ENCODE assay signal across 22 cellular contexts in genomic region chr5:79846198-79846521, GRCh38.
DNase-seq lines count a peak whose midpoint lies in the region; ATAC-seq and TF ChIP-seq lines count a peak whose summit lies in the region.
"Had no signal": no experiment of that assay in that cellular context is flagged by ENCODE, and none has a peak within 500 bp of the region (broad histone marks: within the 10 kb centered on the region; RNA-seq: fewer than 3 reads in every experiment).

No MANE protein-coding gene starts in this region.

- peaks cover 3% of the 10 kb centered on the region for H4K20me1 ChIP-seq in osteoblast (ENCODE audit: insufficient read depth, low read length)
- H4K20me1 ChIP-seq: BLaER1 treated with 17β-estradiol and CSF1 and Interleukin-3, amounts not matched to agents 10 nM and 100 nM had no signal

- peak; percentile 39 for ATAC-seq in activated CD4-positive, alpha-beta T cell treated with anti-CD3 and anti-CD28 coated beads for 36 hours
- ATAC-seq in activated T-helper 17 cell treated with anti-CD3 and anti-CD28 coated beads, Interleukin-2, amount 50 U/mL, for 72 hours (replicated peaks), result peak; percentile 37
- ATAC-seq: GM12878 had no signal

- no peak for TF ChIP-seq CTCF in AG09319 (IDR thresholded peaks at IDR 0.05; ENCODE audit: low read depth, low read length)
- TF ChIP-seq CTCF in osteoblast (IDR thresholded peaks at IDR 0.05; ENCODE audit: extremely low read depth, low read depth, low read length), result no peak

- H3K4me3 ChIP-seq in osteoblast (ENCODE audit: insufficient read depth, low read length), result peak overlapping the region; percentile 43
- H3K4me3 ChIP-seq: BLaER1 treated with 17β-estradiol and CSF1 and Interleukin-3, amounts not matched to agents 10 nM and 100 nM; GM12878; heart left ventricle; SK-N-MC; suprapubic skin had no signal

- peaks cover 11% of the 10 kb centered on the region for H3K4me1 Mint-ChIP-seq in activated CD4-positive, alpha-beta T cell treated with anti-CD3 and anti-CD28 coated beads for 36 hours
- H3K4me1 Mint-ChIP-seq in activated T-helper 17 cell treated with anti-CD3 and anti-CD28 coated beads, Interleukin-2, amount 50 U/mL, for 72 hours, result peaks cover 7% of the 10 kb centered on the region
- H3K4me1 Mint-ChIP-seq: memory B cell had no signal

- peak overlapping the region; percentile 47 for H2AFZ ChIP-seq in osteoblast (ENCODE audit: low read length)

- peak overlapping the region; percentile 74 for H3K4me2 ChIP-seq in osteoblast (ENCODE audit: insufficient read depth, low read length)
- H3K4me2 ChIP-seq: BLaER1 treated with 17β-estradiol and CSF1 and Interleukin-3, amounts not matched to agents 10 nM and 100 nM; KMS-11 had no signal

- POLR2A ChIA-PET in activated CD4-positive, alpha-beta T cell treated with anti-CD3 and anti-CD28 coated beads for 36 hours (lab: Charles Lee), result interaction anchor here (0.7 kb wide), 1 partner anchor 333 kb away, joined by 4 read pairs; no protein-coding TSS in a partner anchor

- no peaks in the 10 kb centered on the region for H3K79me2 ChIP-seq in osteoblast (ENCODE audit: insufficient read depth, low read length)

- peak overlapping the region; percentile 33 for H3K27ac Mint-ChIP-seq in activated CD4-positive, alpha-beta T cell treated with anti-CD3 and anti-CD28 coated beads for 36 hours
- peak overlapping the region; percentile 63 for H3K27ac Mint-ChIP-seq in activated T-helper 17 cell treated with anti-CD3 and anti-CD28 coated beads, Interleukin-2, amount 50 U/mL, for 72 hours
- H3K27ac Mint-ChIP-seq: activated naive CD8-positive, alpha-beta T cell; memory B cell had no signal

- no peak overlapping the region for H3K4me3 Mint-ChIP-seq in activated CD4-positive, alpha-beta T cell treated with anti-CD3 and anti-CD28 coated beads for 36 hours
- peak overlapping the region; percentile 10 for H3K4me3 Mint-ChIP-seq in activated T-helper 17 cell treated with anti-CD3 and anti-CD28 coated beads, Interleukin-2, amount 50 U/mL, for 72 hours
- H3K4me3 Mint-ChIP-seq: activated naive CD8-positive, alpha-beta T cell; memory B cell had no signal

- H3K36me3 ChIP-seq in osteoblast (ENCODE audit: insufficient read depth, low read length), result no peaks in the 10 kb centered on the region
- H3K36me3 ChIP-seq: BLaER1 treated with 17β-estradiol and CSF1 and Interleukin-3, amounts not matched to agents 10 nM and 100 nM; heart left ventricle; suprapubic skin had no signal

- intact Hi-C loops in activated CD4-positive, alpha-beta T cell treated with anti-CD3 and anti-CD28 coated beads for 36 hours (cut with DNase I, micrococcal nuclease), result loop anchor here in 1 of 2 experiments (1.0 kb wide), 1 partner anchor 285 kb away; no protein-coding TSS in a partner anchor

- no peaks in the 10 kb centered on the region for H3K9me3 Mint-ChIP-seq in activated CD4-positive, alpha-beta T cell treated with anti-CD3 and anti-CD28 coated beads for 36 hours (ENCODE audit: low read depth)
- no peaks in the 10 kb centered on the region for H3K9me3 Mint-ChIP-seq in activated T-helper 17 cell treated with anti-CD3 and anti-CD28 coated beads, Interleukin-2, amount 50 U/mL, for 72 hours
- H3K9me3 Mint-ChIP-seq: memory B cell had no signal

- H3K4me1 ChIP-seq in osteoblast (ENCODE audit: insufficient read depth, low read length), result peaks cover 22% of the 10 kb centered on the region

- CTCF ChIA-PET in activated CD4-positive, alpha-beta T cell treated with anti-CD3 and anti-CD28 coated beads for 36 hours (lab: Charles Lee), result interaction anchor here (0.8 to 1.5 kb wide), 2 partner anchors 10 to 237 kb away, joined by 3 to 6 read pairs; no protein-coding TSS in a partner anchor

- H3K27me3 Mint-ChIP-seq in activated CD4-positive, alpha-beta T cell treated with anti-CD3 and anti-CD28 coated beads for 36 hours, result peaks cover 7% of the 10 kb centered on the region
- H3K27me3 Mint-ChIP-seq in activated T-helper 17 cell treated with anti-CD3 and anti-CD28 coated beads, Interleukin-2, amount 50 U/mL, for 72 hours, result peaks cover 12% of the 10 kb centered on the region

- no peaks in the 10 kb centered on the region for H3K27me3 ChIP-seq in osteoblast (ENCODE audit: insufficient read depth, low read length)
- H3K27me3 ChIP-seq: BLaER1 treated with 17β-estradiol and CSF1 and Interleukin-3, amounts not matched to agents 10 nM and 100 nM; heart left ventricle; suprapubic skin had no signal

- H3K36me3 Mint-ChIP-seq in activated CD4-positive, alpha-beta T cell treated with anti-CD3 and anti-CD28 coated beads for 36 hours (ENCODE audit: low read depth), result no peaks in the 10 kb centered on the region
- no peaks in the 10 kb centered on the region for H3K36me3 Mint-ChIP-seq in activated T-helper 17 cell treated with anti-CD3 and anti-CD28 coated beads, Interleukin-2, amount 50 U/mL, for 72 hours (ENCODE audit: low read depth)
- H3K36me3 Mint-ChIP-seq: memory B cell had no signal

- peak overlapping the region; percentile 78 for H3K27ac ChIP-seq in osteoblast (ENCODE audit: low read depth, low read length)
- H3K27ac ChIP-seq: BLaER1 treated with 17β-estradiol and CSF1 and Interleukin-3, amounts not matched to agents 10 nM and 100 nM; KMS-11; SK-N-MC had no signal

- DNase-seq in activated CD4-positive, alpha-beta T cell treated with anti-CD3 and anti-CD28 coated beads for 36 hours, result no peak
- no peak for DNase-seq in activated CD4-positive, alpha-beta T cell treated with anti-CD3 and anti-CD28 coated beads for 1 hour
- DNase-seq in AG09319 (ENCODE audit: extremely low read depth, low read depth) (peak; percentile 82), osteoblast (ENCODE audit: insufficient read length, low spot score, missing footprints) (peak; percentile 81), SK-N-DZ (ENCODE audit: low spot score) (no peak), KG1 (lab: John Stamatoyannopoulos, UW) (no peak), dedifferentiated amniotic fluid mesenchymal stem cell (ENCODE audit: extremely low spot score) (no peak)
- DNase-seq: activated CD4-positive, CD25-positive, alpha-beta regulatory T cell; DND-41; NCI-H1694 treated with DMSO at 0.1 percent for 48 hours; NCI-H524 treated with DMSO at 0.1 percent for 48 hours; small intestine; stimulated activated CD4-positive, alpha-beta T cell treated with anti-CD3 and anti-CD28 coated beads, Interleukin-2, amount 100 ng/mL, for 24 hours had no signal

- no peaks in the 10 kb centered on the region for H3K9me3 ChIP-seq in osteoblast (ENCODE audit: low read depth, low read length)
- H3K9me3 ChIP-seq: heart left ventricle, suprapubic skin had no signal

Comparison
In these comparisons a context has a peak if more than half of its experiments do, and no peak if none do; other contexts are left out.
1. DNase-seq: peak in AG09319 (single experiment) and osteoblast (single experiment); none in activated CD4-positive, alpha-beta T cell treated with anti-CD3 and anti-CD28 coated beads for 36 hours (single experiment), activated CD4-positive, alpha-beta T cell treated with anti-CD3 and anti-CD28 coated beads for 1 hour (single experiment), SK-N-DZ (single experiment), KG1 (single experiment) and dedifferentiated amniotic fluid mesenchymal stem cell (single experiment).